Comparison of ENCODE assay signal across 12 cellular contexts in the genomic region with DNA sequence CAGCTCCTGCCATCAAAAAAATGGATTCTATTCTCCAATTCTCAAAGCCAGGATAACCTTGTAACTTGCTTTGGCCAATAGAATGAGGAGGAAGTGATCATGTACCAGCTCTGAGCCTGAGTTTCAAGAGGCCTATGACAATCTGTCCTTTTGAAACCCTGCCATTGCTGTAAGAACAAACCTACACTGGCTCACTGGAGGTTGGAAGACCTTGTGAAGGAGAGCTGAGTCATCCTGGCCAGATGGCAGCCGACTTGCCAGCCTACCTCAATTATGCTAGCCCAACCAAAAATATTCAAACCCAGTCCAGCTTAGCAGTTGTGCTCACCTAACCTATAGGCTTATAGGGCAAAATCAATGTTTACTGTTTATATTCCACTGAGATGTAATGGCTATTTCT.
A peak's percentile ranks its signal among the peaks of the same experiment; 100 is the strongest.
DNase-seq lines count a peak whose midpoint lies in the region; ATAC-seq lines count a peak whose summit lies in the region.
"Had no signal": no experiment of that assay in that cellular context is flagged by ENCODE, and none has a peak within 500 bp of the region (broad histone marks: within the 10 kb centered on the region; RNA-seq: fewer than 3 reads in every experiment).

No MANE protein-coding gene starts in this region.

- H4K20me1 ChIP-seq in BLaER1, result no peaks in the 10 kb centered on the region

- no peaks in the 10 kb centered on the region for H3K36me3 Mint-ChIP-seq in activated T-cell treated with anti-CD3 and anti-CD28 coated beads, Interleukin-2, amount 50 U/mL, for 24 hours (ENCODE audit: low read depth)
- H3K36me3 Mint-ChIP-seq in activated naive CD8-positive, alpha-beta T cell treated with anti-CD3 and anti-CD28 coated beads, Interleukin-2, amount 50 U/mL, for 24 hours (ENCODE audit: low read depth), result no peaks in the 10 kb centered on the region
- H3K36me3 Mint-ChIP-seq: activated naive CD8-positive, alpha-beta T cell; natural killer cell treated with Interleukin-12 subunit alpha and Interleukin-12 subunit beta and Interleukin-15 and Interleukin-18, amount 100 ng/mL, for 72 hours had no signal

- no peaks in the 10 kb centered on the region for H3K4me1 Mint-ChIP-seq in activated T-cell treated with anti-CD3 and anti-CD28 coated beads, Interleukin-2, amount 50 U/mL, for 24 hours (ENCODE audit: low read depth)
- H3K4me1 Mint-ChIP-seq in activated naive CD8-positive, alpha-beta T cell treated with anti-CD3 and anti-CD28 coated beads, Interleukin-2, amount 50 U/mL, for 24 hours, result no peaks in the 10 kb centered on the region

- H3K9me3 Mint-ChIP-seq in activated T-cell treated with anti-CD3 and anti-CD28 coated beads, Interleukin-2, amount 50 U/mL, for 24 hours, result peaks cover 4% of the 10 kb centered on the region
- peaks cover 4% of the 10 kb centered on the region for H3K9me3 Mint-ChIP-seq in activated naive CD8-positive, alpha-beta T cell treated with anti-CD3 and anti-CD28 coated beads, Interleukin-2, amount 50 U/mL, for 24 hours
- H3K9me3 Mint-ChIP-seq: endodermal cell had no signal

- H3K27ac ChIP-seq in BLaER1, result no peak overlapping the region

- peaks cover 36% of the 10 kb centered on the region for H3K4me1 ChIP-seq in BLaER1

- no peak overlapping the region for H3K9ac ChIP-seq in BLaER1

- H3K27me3 ChIP-seq in BLaER1, result no peaks in the 10 kb centered on the region

- DNase-seq in M059J (ENCODE audit: low read depth), result peak; percentile 83
- DNase-seq in SW480 (ENCODE audit: low spot score), result peak; percentile 30
- no peak for DNase-seq in left cardiac atrium
- no peak for DNase-seq in activated T-cell treated with anti-CD3 and anti-CD28 coated beads, Interleukin-2, amount 50 U/mL, for 24 hours
- no peak for DNase-seq in activated naive CD8-positive, alpha-beta T cell treated with anti-CD3 and anti-CD28 coated beads, Interleukin-2, amount 50 U/mL, for 24 hours
- DNase-seq: activated CD4-positive, alpha-beta T cell treated with anti-CD3 and anti-CD28 coated beads, Interleukin-2, amount 50 U/mL, for 4 hours; endodermal cell had no signal

- H3K36me3 ChIP-seq in BLaER1, result no peaks in the 10 kb centered on the region

- H3K4me2 ChIP-seq in BLaER1, result peak overlapping the region; percentile 54

- no peak overlapping the region for H3K27ac Mint-ChIP-seq in activated T-cell treated with anti-CD3 and anti-CD28 coated beads, Interleukin-2, amount 50 U/mL, for 24 hours
- H3K27ac Mint-ChIP-seq in activated naive CD8-positive, alpha-beta T cell treated with anti-CD3 and anti-CD28 coated beads, Interleukin-2, amount 50 U/mL, for 24 hours, result no peak overlapping the region
- H3K27ac Mint-ChIP-seq: activated naive CD8-positive, alpha-beta T cell; endodermal cell; natural killer cell treated with Interleukin-12 subunit alpha and Interleukin-12 subunit beta and Interleukin-15 and Interleukin-18, amount 100 ng/mL, for 72 hours had no signal

- ATAC-seq in left cardiac atrium, result peak; percentile 30 to 39
- no peak for ATAC-seq in HG03159 (IDR thresholded peaks at IDR 0.05; ENCODE audit: unreplicated experiment)
- no peak for ATAC-seq in activated naive CD8-positive, alpha-beta T cell treated with anti-CD3 and anti-CD28 coated beads, Interleukin-2, amount 50 U/mL, for 24 hours
- no peak for ATAC-seq in HG02973 (IDR thresholded peaks at IDR 0.05; ENCODE audit: unreplicated experiment)
- ATAC-seq: natural killer cell treated with Interleukin-12 subunit alpha and Interleukin-12 subunit beta and Interleukin-15 and Interleukin-18, amount 100 ng/mL, for 72 hours had no signal

- H3K4me3 ChIP-seq in BLaER1, result no peak overlapping the region

- H3K27me3 Mint-ChIP-seq in activated T-cell treated with anti-CD3 and anti-CD28 coated beads, Interleukin-2, amount 50 U/mL, for 24 hours, result no peaks in the 10 kb centered on the region
- H3K27me3 Mint-ChIP-seq in activated naive CD8-positive, alpha-beta T cell treated with anti-CD3 and anti-CD28 coated beads, Interleukin-2, amount 50 U/mL, for 24 hours, result no peaks in the 10 kb centered on the region
- H3K27me3 Mint-ChIP-seq: activated naive CD8-positive, alpha-beta T cell; natural killer cell treated with Interleukin-12 subunit alpha and Interleukin-12 subunit beta and Interleukin-15 and Interleukin-18, amount 100 ng/mL, for 72 hours had no signal

- no peak overlapping the region for H3K4me3 Mint-ChIP-seq in activated T-cell treated with anti-CD3 and anti-CD28 coated beads, Interleukin-2, amount 50 U/mL, for 24 hours
- no peak overlapping the region for H3K4me3 Mint-ChIP-seq in activated naive CD8-positive, alpha-beta T cell treated with anti-CD3 and anti-CD28 coated beads, Interleukin-2, amount 50 U/mL, for 24 hours
- H3K4me3 Mint-ChIP-seq: activated naive CD8-positive, alpha-beta T cell; endodermal cell; natural killer cell treated with Interleukin-12 subunit alpha and Interleukin-12 subunit beta and Interleukin-15 and Interleukin-18, amount 100 ng/mL, for 72 hours had no signal

- intact Hi-C loops in left cardiac atrium (cut with DNase I), result no loop called here

- H3K9me3 ChIP-seq in BLaER1, result 0 out of 2 replicates have a peak, but pooled peaks cover 4% of the 10 kb centered on the region

Comparison
In these comparisons a context has a peak if more than half of its experiments do, and no peak if none do; other contexts are left out.
1. DNase-seq: peak in M059J (single experiment) and SW480 (single experiment); none in left cardiac atrium (single experiment), activated T-cell treated with anti-CD3 and anti-CD28 coated beads, Interleukin-2, amount 50 U/mL, for 24 hours (single experiment) and activated naive CD8-positive, alpha-beta T cell treated with anti-CD3 and anti-CD28 coated beads, Interleukin-2, amount 50 U/mL, for 24 hours (single experiment).
2. ATAC-seq: peak in left cardiac atrium (2 of 2); none in HG03159 (single experiment), activated naive CD8-positive, alpha-beta T cell treated with anti-CD3 and anti-CD28 coated beads, Interleukin-2, amount 50 U/mL, for 24 hours (single experiment) and HG02973 (single experiment).